17 cellular contexts compared by ENCODE assay signal in genomic region chr17:63276376-63276775, GRCh38.
DNase-seq lines count a peak whose midpoint lies in the region; ATAC-seq and TF ChIP-seq lines count a peak whose summit lies in the region.
"Had no signal": no experiment of that assay in that cellular context is flagged by ENCODE, and none has a peak within 500 bp of the region (broad histone marks: within the 10 kb centered on the region; RNA-seq: fewer than 3 reads in every experiment).

No MANE protein-coding gene starts in this region.

- no peaks in the 10 kb centered on the region for H3K36me3 Mint-ChIP-seq in Calu3 (ENCODE audit: insufficient read depth, unreplicated experiment)
- peaks cover 7% of the 10 kb centered on the region for H3K36me3 Mint-ChIP-seq in osteocyte (ENCODE audit: unreplicated experiment)
- H3K36me3 Mint-ChIP-seq: IgD-negative memory B cell had no signal

- no peak overlapping the region for H3K9ac ChIP-seq in mammary epithelial cell (ENCODE audit: insufficient read depth, low read length)

- no peaks in the 10 kb centered on the region for H3K27me3 Mint-ChIP-seq in Calu3 (ENCODE audit: unreplicated experiment)
- no peaks in the 10 kb centered on the region for H3K27me3 Mint-ChIP-seq in osteocyte (ENCODE audit: unreplicated experiment)
- H3K27me3 Mint-ChIP-seq: IgD-negative memory B cell had no signal

- no peak for ATAC-seq in GM21723 (IDR thresholded peaks at IDR 0.05; ENCODE audit: unreplicated experiment)
- ATAC-seq: CD8-positive, alpha-beta T cell had no signal

- POLR2A ChIA-PET in PC-9 (lab: Charles Lee; ENCODE audit: unreplicated experiment), result no interaction called here

- intact Hi-C loops in Calu3 (cut with micrococcal nuclease; ENCODE audit: unreplicated experiment) (no loop called here), PC-9 (cut with micrococcal nuclease; ENCODE audit: unreplicated experiment) (no loop called here), mammary epithelial cell (cut with micrococcal nuclease) (no loop called here)

- H3K27ac ChIP-seq in PC-9, result peak overlapping the region; percentile 87
- H3K27ac ChIP-seq in mammary epithelial cell (ENCODE audit: insufficient read depth, low read depth, low read length), result peak overlapping the region; percentile 86

- no peaks in the 10 kb centered on the region for H3K9me2 ChIP-seq in PC-9 (ENCODE audit: insufficient read depth)

- H3K4me1 ChIP-seq in PC-9 (replicated peaks; ENCODE audit: insufficient read depth), result peaks cover 35% of the 10 kb centered on the region
- peaks cover 62% of the 10 kb centered on the region for H3K4me1 ChIP-seq in mammary epithelial cell (ENCODE audit: insufficient read depth, low read length)
- H3K4me1 ChIP-seq: BE2C had no signal

- H3K4me3 Mint-ChIP-seq in Calu3 (ENCODE audit: low read depth, unreplicated experiment) (no peak overlapping the region), osteocyte (ENCODE audit: unreplicated experiment) (no peak overlapping the region)
- H3K4me3 Mint-ChIP-seq: CD8-positive, alpha-beta T cell; IgD-negative memory B cell had no signal

- dilution Hi-C loops in mammary epithelial cell (cut with HindIII; ENCODE audit: low sequenced_read_pairs), result no loop called here

- peaks cover 15% of the 10 kb centered on the region for H3F3A ChIP-seq in PC-9 (ENCODE audit: insufficient read depth, low read depth)

- H3K4me3 ChIP-seq in PC-9, result no peak overlapping the region
- H3K4me3 ChIP-seq in mammary epithelial cell (replicated peaks in 1 of 3; ENCODE audit: insufficient read depth in 1 of 3, low read depth in 2 of 3, low read length in 3 of 3), result no peak overlapping the region

- in situ Hi-C loops in mammary epithelial cell (cut with MboI; ENCODE audit: low sequenced_read_pairs in 2 of 2), result no loop called here

- H2AFZ ChIP-seq in PC-9, result no peak overlapping the region
- H2AFZ ChIP-seq in mammary epithelial cell (ENCODE audit: low read depth, low read length), result no peak overlapping the region

- H3K9me3 ChIP-seq in PC-9 (ENCODE audit: insufficient read depth, low read depth), result peaks cover 5% of the 10 kb centered on the region; the same call in 1 of the 2 replicates
- no peaks in the 10 kb centered on the region for H3K9me3 ChIP-seq in mammary epithelial cell (replicated peaks; ENCODE audit: insufficient read depth, low read length)
- H3K9me3 ChIP-seq: BE2C had no signal

- H3K36me3 ChIP-seq in PC-9 (ENCODE audit: low read depth), result peaks cover 30% of the 10 kb centered on the region
- H3K36me3 ChIP-seq in mammary epithelial cell (ENCODE audit: insufficient read depth, low read length), result no peaks in the 10 kb centered on the region

- CTCF ChIA-PET in Calu3 (lab: Charles Lee) (interaction anchor here (0.6 kb wide), 2 partner anchors 17 to 1182 kb away, joined by 3 to 4 read pairs; no protein-coding TSS in a partner anchor), PC-9 (lab: Charles Lee) (no interaction called here), mammary epithelial cell (lab: Charles Lee; ENCODE audit: low non-redundant PET) (interaction anchor here (0.6 kb wide), 1 partner anchor 271 kb away, joined by 5 read pairs; no protein-coding TSS in a partner anchor)

- H3K27ac Mint-ChIP-seq in Calu3 (ENCODE audit: unreplicated experiment) (peak overlapping the region; percentile 92), osteocyte (ENCODE audit: unreplicated experiment) (peak overlapping the region; percentile 38)
- H3K27ac Mint-ChIP-seq: CD8-positive, alpha-beta T cell; IgD-negative memory B cell had no signal

- peaks cover 2% of the 10 kb centered on the region for H3K9me3 Mint-ChIP-seq in Calu3 (ENCODE audit: low read depth, unreplicated experiment)
- peaks cover 10% of the 10 kb centered on the region for H3K9me3 Mint-ChIP-seq in osteocyte (ENCODE audit: unreplicated experiment)
- H3K9me3 Mint-ChIP-seq: CD8-positive, alpha-beta T cell; IgD-negative memory B cell had no signal

- H3K79me2 ChIP-seq in PC-9 (ENCODE audit: low read depth) (peaks cover 53% of the 10 kb centered on the region; the same call in 1 of the 2 replicates), mammary epithelial cell (ENCODE audit: insufficient read depth, low read length) (peaks cover 40% of the 10 kb centered on the region)

- no peak overlapping the region for H3K4me2 ChIP-seq in PC-9
- peak overlapping the region; percentile 62 for H3K4me2 ChIP-seq in mammary epithelial cell (ENCODE audit: insufficient read depth, low read depth, low read length)

- H4K20me1 ChIP-seq in PC-9 (ENCODE audit: insufficient read depth) (no peaks in the 10 kb centered on the region), mammary epithelial cell (ENCODE audit: insufficient read depth, low read length) (no peaks in the 10 kb centered on the region)

- DNase-seq in Calu3 (no peak), PC-9 (no peak), mammary epithelial cell (no peak), osteocyte (ENCODE audit: extremely low spot score, unreplicated experiment) (no peak), GF-D8 (lab: John Stamatoyannopoulos, UW) (no peak), OCI-M2 (lab: John Stamatoyannopoulos, UW; ENCODE audit: unreplicated experiment) (no peak)
- DNase-seq: BE2C; CD8-positive, alpha-beta T cell; H7; MV-4-11; NCI-H1417 treated with DMSO at 0.1 percent for 48 hours; NCI-H2029; NCI-H2171 treated with DMSO at 0.1 percent for 48 hours; NCI-H510A; RPMI8226 had no signal

- TF ChIP-seq CTCF in Calu3 (IDR thresholded peaks at IDR 0.05; ENCODE audit: unreplicated experiment) (no peak), PC-9 (conservative IDR thresholded peaks at IDR 0.05) (no peak), mammary epithelial cell (conservative IDR thresholded peaks at IDR 0.05 in 1 of 2, IDR thresholded peaks at IDR 0.05 in 1 of 2; ENCODE audit: extremely low read depth in 1 of 2, insufficient read depth in 1 of 2, low read depth in 1 of 2, low read length in 2 of 2) (no peak), osteocyte (IDR thresholded peaks at IDR 0.05) (no peak)

- peaks cover 20% of the 10 kb centered on the region for H3K4me1 Mint-ChIP-seq in Calu3 (ENCODE audit: low read depth, unreplicated experiment)
- H3K4me1 Mint-ChIP-seq in osteocyte (ENCODE audit: unreplicated experiment), result peaks cover 52% of the 10 kb centered on the region

- no peaks in the 10 kb centered on the region for H3K27me3 ChIP-seq in PC-9 (ENCODE audit: insufficient read depth, low read depth)
- H3K27me3 ChIP-seq in mammary epithelial cell (ENCODE audit: insufficient read depth, low read length), result no peaks in the 10 kb centered on the region
- H3K27me3 ChIP-seq: BE2C had no signal

- BruUV-seq in Calu3 (replicated peaks; lab: Mats Ljungman, UMichigan) (no TSS peak), PC-9 (replicated peaks; lab: Mats Ljungman, UMichigan) (no TSS peak), mammary epithelial cell (replicated peaks; lab: Mats Ljungman, UMichigan) (no TSS peak)
